Comparison of ENCODE assay signal across 9 cellular contexts in genomic region chr12:65742481-65742971, GRCh38.
DNase-seq lines count a peak whose midpoint lies in the region; ATAC-seq and TF ChIP-seq lines count a peak whose summit lies in the region.
"Had no signal": no experiment of that assay in that cellular context is flagged by ENCODE, and none has a peak within 500 bp of the region (broad histone marks: within the 10 kb centered on the region; RNA-seq: fewer than 3 reads in every experiment).

No MANE protein-coding gene starts in this region.

- TF ChIP-seq CTCF in choroid plexus epithelial cell (conservative IDR thresholded peaks at IDR 0.05; ENCODE audit: low read depth, low read length): no peak
- no peak for TF ChIP-seq CTCF in right lobe of liver (IDR thresholded peaks at IDR 0.05)
- no peak for TF ChIP-seq CTCF in tibial artery (IDR thresholded peaks at IDR 0.05)

- no peak for DNase-seq in T-helper 1 cell
- DNase-seq in choroid plexus epithelial cell (ENCODE audit: low read depth): peak; percentile 42
- DNase-seq in right lobe of liver: no peak
- DNase-seq in tibial artery: no peak
- no peak for DNase-seq in Kasumi-1 (lab: John Stamatoyannopoulos, UW)
- DNase-seq in ACHN: no peak

- H3K36me3 ChIP-seq in right lobe of liver (no peaks in the 10 kb centered on the region), tibial artery (no peaks in the 10 kb centered on the region)
- H3K36me3 ChIP-seq: BLaER1 had no signal

- H3K27me3 Mint-ChIP-seq in T-helper 1 cell treated with Interleukin-12 subunit alpha and Interleukin-12 subunit beta and Interleukin-4 antibody, amounts not matched to agents 30 μg/mL and 1 μg/mL, for 36 hours (ENCODE audit: low read depth): peaks cover 45% of the 10 kb centered on the region

- in situ Hi-C loops in ACHN (cut with HindIII; ENCODE audit: low pct_ligation_motif_present, low pct_unique_long_range_greater_than_20kb, low sequenced_read_pairs): no loop called here

- no peak overlapping the region for H3K27ac Mint-ChIP-seq in T-helper 1 cell treated with Interleukin-12 subunit alpha and Interleukin-12 subunit beta and Interleukin-4 antibody, amounts not matched to agents 30 μg/mL and 1 μg/mL, for 36 hours

- H3K4me3 ChIP-seq in choroid plexus epithelial cell (ENCODE audit: low read depth, low read length) (peak overlapping the region; percentile 79), right lobe of liver (peak overlapping the region; percentile 21 to 49 (median 31)), tibial artery (peak overlapping the region; percentile 47 to 57)
- H3K4me3 ChIP-seq: BLaER1 had no signal

- ATAC-seq in right lobe of liver (no peak), GM21717 (IDR thresholded peaks at IDR 0.05; ENCODE audit: unreplicated experiment) (no peak)

- H3K9me3 ChIP-seq in right lobe of liver: no peaks in the 10 kb centered on the region
- no peaks in the 10 kb centered on the region for H3K9me3 ChIP-seq in tibial artery

- no peaks in the 10 kb centered on the region for H3K9me3 Mint-ChIP-seq in T-helper 1 cell treated with Interleukin-12 subunit alpha and Interleukin-12 subunit beta and Interleukin-4 antibody, amounts not matched to agents 30 μg/mL and 1 μg/mL, for 36 hours

- no peak overlapping the region for H3K27ac ChIP-seq in right lobe of liver
- H3K27ac ChIP-seq in tibial artery: no peak overlapping the region
- H3K27ac ChIP-seq: BLaER1 had no signal

- 50% methylated on average over 11 of the region's 36 CpGs for WGBS in right lobe of liver (ENCODE audit: insufficient coverage, low coverage, low lambda C conversion rate, missing lambda C conversion rate)

- intact Hi-C loops in right lobe of liver (cut with DNase I): no loop called here
- intact Hi-C loops in tibial artery (cut with DNase I; ENCODE audit: low total_unique reads): no loop called here

- no peak for TF ChIP-seq POLR2A in right lobe of liver (IDR thresholded peaks at IDR 0.05)

- H3K4me1 ChIP-seq in right lobe of liver (no peaks in the 10 kb centered on the region), tibial artery (peaks cover 0 to 20% (median 12%) of the 10 kb centered on the region in 4 donors)
- H3K4me1 ChIP-seq: BLaER1 had no signal

- H3K4me3 Mint-ChIP-seq in T-helper 1 cell treated with Interleukin-12 subunit alpha and Interleukin-12 subunit beta and Interleukin-4 antibody, amounts not matched to agents 30 μg/mL and 1 μg/mL, for 36 hours: peak overlapping the region; percentile 54

- H3K36me3 Mint-ChIP-seq in T-helper 1 cell treated with Interleukin-12 subunit alpha and Interleukin-12 subunit beta and Interleukin-4 antibody, amounts not matched to agents 30 μg/mL and 1 μg/mL, for 36 hours (ENCODE audit: low read depth): no peaks in the 10 kb centered on the region

- peaks cover 9% of the 10 kb centered on the region for H3K4me1 Mint-ChIP-seq in T-helper 1 cell treated with Interleukin-12 subunit alpha and Interleukin-12 subunit beta and Interleukin-4 antibody, amounts not matched to agents 30 μg/mL and 1 μg/mL, for 36 hours (ENCODE audit: low read depth)

- H3K27me3 ChIP-seq in right lobe of liver (no peaks in the 10 kb centered on the region), tibial artery (peaks cover 0 to 42% of the 10 kb centered on the region in 2 donors)
- H3K27me3 ChIP-seq: BLaER1 had no signal
